9 cellular contexts compared by ENCODE assay signal in genomic region chrX:106898462-106898861, GRCh38. TPM values are rescaled to one million over a fixed set of nuclear protein-coding genes. Genes with fewer than 3 reads are reported as not detected.
DNase-seq lines count a peak whose midpoint lies in the region; ATAC-seq and TF ChIP-seq lines count a peak whose summit lies in the region.
"Had no signal": no experiment of that assay in that cellular context is flagged by ENCODE, and none has a peak within 500 bp of the region (broad histone marks: within the 10 kb centered on the region; RNA-seq: fewer than 3 reads in every experiment).

No MANE protein-coding gene starts in this region.

- WGBS in gastroesophageal sphincter (ENCODE audit: low coverage in 1 of 2), 2 donors: 38% methylated on average over 1 of the region's 1 CpG

- H3K9me3 ChIP-seq in left lung: no peaks in the 10 kb centered on the region
- no peaks in the 10 kb centered on the region for H3K9me3 ChIP-seq in gastroesophageal sphincter

- no peaks in the 10 kb centered on the region for H3K36me3 ChIP-seq in GM06990 (ENCODE audit: control insufficient read depth, insufficient read depth, low read length)
- no peaks in the 10 kb centered on the region for H3K36me3 ChIP-seq in left lung
- H3K36me3 ChIP-seq in gastroesophageal sphincter: no peaks in the 10 kb centered on the region

- ATAC-seq in HG02588 (IDR thresholded peaks at IDR 0.05; ENCODE audit: unreplicated experiment) (peak; percentile 81), left lung (peak; percentile 76), gastroesophageal sphincter (no peak)

- no peak for TF ChIP-seq EP300 in gastroesophageal sphincter (IDR thresholded peaks at IDR 0.05)

- H3K27ac ChIP-seq in left lung (no peak overlapping the region), gastroesophageal sphincter (no peak overlapping the region)

- H3K27me3 ChIP-seq in GM06990 (replicated peaks; ENCODE audit: control insufficient read depth, insufficient read depth, low read length) (no peaks in the 10 kb centered on the region), left lung (no peaks in the 10 kb centered on the region), gastroesophageal sphincter (no peaks in the 10 kb centered on the region)

- TF ChIP-seq CTCF in GM06990 (IDR thresholded peaks at IDR 0.05; ENCODE audit: insufficient read depth, low read length, poor library complexity, severe bottlenecking) (peak; percentile 42), left lung (IDR thresholded peaks at IDR 0.05) (peak in 1 of 2 donors; percentile 16), gastroesophageal sphincter (IDR thresholded peaks at IDR 0.05) (peak in 2 of 4 experiments; percentile 5 to 38)

- no peak overlapping the region for H3K4me3 ChIP-seq in GM06990 (replicated peaks; ENCODE audit: low read depth, low read length)
- H3K4me3 ChIP-seq in left lung: no peak overlapping the region
- H3K4me3 ChIP-seq in gastroesophageal sphincter: no peak overlapping the region

- H3K4me1 ChIP-seq in left lung: no peaks in the 10 kb centered on the region
- peaks cover 0 to 14% (median 0%) of the 10 kb centered on the region in 3 donors for H3K4me1 ChIP-seq in gastroesophageal sphincter

- no peak for TF ChIP-seq POLR2A in gastroesophageal sphincter (IDR thresholded peaks at IDR 0.05)

- DNase-seq in AG08395 (ENCODE audit: low spot score) (peak; percentile 47), GM06990 (ENCODE audit: extremely low read depth, insufficient read length) (peak; percentile 10), NCI-H1436 treated with DMSO at 0.1 percent for 48 hours (lab: John Stamatoyannopoulos, UW) (peak; percentile 7), amniotic epithelial cell (ENCODE audit: low read depth) (peak; percentile 63), left lung (no peak), NCI-H2227 (lab: John Stamatoyannopoulos, UW; ENCODE audit: unreplicated experiment) (no peak)

- intact Hi-C loops in left lung (cut with DNase I): loop anchor here in 1 of 2 donors (10.0 kb wide), 1 partner anchor 56 kb away; no protein-coding TSS in a partner anchor

RNA-seq across cellular contexts. Expression of gene RIPPLY1, which starts 4.7 kb away (rescaled TPM):
- total RNA-seq in left lung: not detected
- not detected for total RNA-seq in gastroesophageal sphincter
- total RNA-seq: urinary bladder had no signal

RNA-seq across cellular contexts. Expression of gene CLDN2, which starts 21.7 kb away (rescaled TPM):
- total RNA-seq in left lung (1 to 10 TPM in 1 of 2 donors, under 1 TPM in 1; 0.16 to 2.9 TPM), gastroesophageal sphincter (not detected)
- total RNA-seq: urinary bladder had no signal

Comparison
In these comparisons a context has a peak if more than half of its experiments do, and no peak if none do; other contexts are left out.
1. DNase-seq: peak in AG08395 (single experiment), GM06990 (single experiment), NCI-H1436 treated with DMSO at 0.1 percent for 48 hours (single experiment) and amniotic epithelial cell (single experiment); none in left lung (0 of 2) and NCI-H2227 (single experiment).